1 cellular context compared by ENCODE assay signal in genomic region chr6:14711056-14711703, GRCh38.
TF ChIP-seq lines count a peak whose summit lies in the region.

No MANE protein-coding gene starts in this region.

TF ChIP-seq in IMR-90, 13 proteins besides CTCF, POLR2A, EP300 and RAD21 (continued from another document):
- TF ChIP-seq ELK1 (IDR thresholded peaks at IDR 0.05; ENCODE audit: borderline replicate concordance, low read depth, low read length) (no peak), MAZ (IDR thresholded peaks at IDR 0.05; ENCODE audit: borderline replicate concordance, low read depth, low read length) (peak; percentile 16; the same call in 1 of the 2 replicates), FOS (IDR thresholded peaks at IDR 0.05; ENCODE audit: low read depth, low read length) (peak; percentile 79), RFX5 (IDR thresholded peaks at IDR 0.05; ENCODE audit: low read depth, low read length) (no peak), CEBPB (IDR thresholded peaks at IDR 0.05; ENCODE audit: low read depth, low read length) (peak; percentile 57; the same call in 1 of the 2 replicates), CHD1 (IDR thresholded peaks at IDR 0.05; ENCODE audit: low read depth, low read length) (no peak)
